ENCODE assay signal across 1 cellular context in the genomic region with DNA sequence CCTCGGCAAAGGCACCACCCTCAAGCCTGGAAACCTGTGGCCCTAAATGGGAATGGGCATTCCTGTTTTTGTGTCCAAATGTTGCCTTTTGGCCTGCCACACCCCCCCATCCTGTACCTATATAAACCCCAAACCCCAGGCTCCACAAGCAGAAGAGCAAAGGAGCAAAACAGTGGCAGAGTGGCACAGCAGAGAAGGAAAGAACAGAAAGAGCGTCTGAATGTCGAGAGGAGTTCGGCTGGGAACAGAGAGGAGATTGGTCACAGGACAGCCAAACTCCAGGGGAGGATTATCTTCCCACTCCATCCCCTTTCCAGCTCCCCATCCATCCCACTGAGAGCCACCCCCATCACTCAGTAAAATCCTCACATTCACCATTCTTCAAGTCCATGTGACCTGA.
TF ChIP-seq lines count a peak whose summit lies in the region.

No MANE protein-coding gene starts in this region.

TF ChIP-seq in GM23338, 12 proteins besides CTCF, POLR2A, EP300 and RAD21:
- TF ChIP-seq POLR2AphosphoS5 (IDR thresholded peaks at IDR 0.05; ENCODE audit: low read depth) (no peak), JUNB (IDR thresholded peaks at IDR 0.05; ENCODE audit: unreplicated experiment) (no peak), EZH2 (IDR thresholded peaks at IDR 0.05; ENCODE audit: low read depth, unreplicated experiment) (no peak), STAT1 (IDR thresholded peaks at IDR 0.05; ENCODE audit: unreplicated experiment) (no peak)
- TF ChIP-seq, protein P1, sequence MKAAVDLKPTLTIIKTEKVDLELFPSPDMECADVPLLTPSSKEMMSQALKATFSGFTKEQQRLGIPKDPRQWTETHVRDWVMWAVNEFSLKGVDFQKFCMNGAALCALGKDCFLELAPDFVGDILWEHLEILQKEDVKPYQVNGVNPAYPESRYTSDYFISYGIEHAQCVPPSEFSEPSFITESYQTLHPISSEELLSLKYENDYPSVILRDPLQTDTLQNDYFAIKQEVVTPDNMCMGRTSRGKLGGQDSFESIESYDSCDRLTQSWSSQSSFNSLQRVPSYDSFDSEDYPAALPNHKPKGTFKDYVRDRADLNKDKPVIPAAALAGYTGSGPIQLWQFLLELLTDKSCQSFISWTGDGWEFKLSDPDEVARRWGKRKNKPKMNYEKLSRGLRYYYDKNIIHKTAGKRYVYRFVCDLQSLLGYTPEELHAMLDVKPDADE (IDR thresholded peaks at IDR 0.05) = no peak
